9 cellular contexts compared by ENCODE assay signal in genomic region chr10:60140681-60141632, GRCh38.
A peak's percentile ranks its signal among the peaks of the same experiment; 100 is the strongest.
DNase-seq lines count a peak whose midpoint lies in the region; ATAC-seq and TF ChIP-seq lines count a peak whose summit lies in the region.
"Had no signal": no experiment of that assay in that cellular context is flagged by ENCODE, and none has a peak within 500 bp of the region (broad histone marks: within the 10 kb centered on the region; RNA-seq: fewer than 3 reads in every experiment).

No MANE protein-coding gene starts in this region.

- peak overlapping the region; percentile 85 for H2AFZ ChIP-seq in neuronal stem cell (ENCODE audit: low read length)

- ATAC-seq in HG02610 (IDR thresholded peaks at IDR 0.05; ENCODE audit: unreplicated experiment) (no peak), GM19452 (IDR thresholded peaks at IDR 0.05; ENCODE audit: unreplicated experiment) (no peak)

- H3K4me3 ChIP-seq in epithelial cell of proximal tubule (ENCODE audit: low read depth, low read length): peak overlapping the region; percentile 60
- H3K4me3 ChIP-seq in neuronal stem cell (ENCODE audit: low read length in 2 of 2): peak overlapping the region; percentile 62 to 78

- no peak overlapping the region for H2BK5ac ChIP-seq in neuronal stem cell (ENCODE audit: low read length)

- H3K4me3 Mint-ChIP-seq in Calu3 (ENCODE audit: low read depth, unreplicated experiment): no peak overlapping the region

- peaks cover 5 to 13% of the 10 kb centered on the region in 2 donors for H3K4me1 ChIP-seq in neuronal stem cell (ENCODE audit: control insufficient read depth in 2 of 2, insufficient read depth in 1 of 2, low read depth in 1 of 2, low read length in 2 of 2)

- no peak overlapping the region for H3K9ac ChIP-seq in neuronal stem cell (ENCODE audit: low read depth, low read length, poor library complexity)

- CTCF ChIA-PET in Calu3 (lab: Charles Lee): interaction anchor here (0.7 to 1.7 kb wide), 5 partner anchors 30 to 93 kb away, joined by 3 to 9 read pairs (median 4); no protein-coding TSS in a partner anchor

- H3K27me3 Mint-ChIP-seq in Calu3 (ENCODE audit: unreplicated experiment): no peaks in the 10 kb centered on the region

- H3K9me3 Mint-ChIP-seq in Calu3 (ENCODE audit: low read depth, unreplicated experiment): no peaks in the 10 kb centered on the region

- no peak overlapping the region for H3K18ac ChIP-seq in neuronal stem cell (ENCODE audit: low read length)

- no peak overlapping the region for H4K91ac ChIP-seq in neuronal stem cell (ENCODE audit: low read depth, low read length, poor library complexity)

- no peak overlapping the region for H4K8ac ChIP-seq in neuronal stem cell (ENCODE audit: low read depth, low read length)

- peak overlapping the region; percentile 14 for H3K4me2 ChIP-seq in neuronal stem cell (ENCODE audit: insufficient read depth, low read length, poor library complexity, severe bottlenecking)

- H3K36me3 Mint-ChIP-seq in Calu3 (ENCODE audit: insufficient read depth, unreplicated experiment): peaks cover 4% of the 10 kb centered on the region

- H3K27ac ChIP-seq in neuronal stem cell (replicated peaks; ENCODE audit: low read length): peak overlapping the region; percentile 64

- BruUV-seq in Calu3 (replicated peaks; lab: Mats Ljungman, UMichigan): no TSS peak

- no peak overlapping the region for H2BK12ac ChIP-seq in neuronal stem cell (ENCODE audit: low read length)

- H3K36me3 ChIP-seq in neuronal stem cell (replicated peaks in 1 of 2; ENCODE audit: control insufficient read depth in 2 of 2, insufficient read depth in 2 of 2, low read length in 2 of 2): peaks cover 0 to 6% of the 10 kb centered on the region in 2 donors

- DNase-seq in Calu3: peak; percentile 57
- peak; percentile 90 for DNase-seq in NCI-H2171 treated with DMSO at 0.1 percent for 48 hours (lab: John Stamatoyannopoulos, UW)
- DNase-seq in epithelial cell of proximal tubule (ENCODE audit: low read depth): no peak
- peak; percentile 77 for DNase-seq in neuronal stem cell (ENCODE audit: low spot score)
- DNase-seq in SW 1271 (lab: John Stamatoyannopoulos, UW): no peak
- no peak for DNase-seq in SKM-1 treated with dmso at 0.1 percent for 144 hours (lab: John Stamatoyannopoulos, UW; ENCODE audit: unreplicated experiment)
- DNase-seq: stimulated activated CD4-positive, alpha-beta T cell treated with anti-CD3 and anti-CD28 coated beads, Interleukin-4, amount 100 ng/mL, for 24 hours had no signal

- H2BK120ac ChIP-seq in neuronal stem cell (ENCODE audit: low read depth, low read length): no peak overlapping the region

- H3K4ac ChIP-seq in neuronal stem cell (ENCODE audit: low read length): no peak overlapping the region

- no peaks in the 10 kb centered on the region for H3K27me3 ChIP-seq in neuronal stem cell (ENCODE audit: control insufficient read depth in 3 of 3, insufficient read depth in 3 of 3, low read depth in 1 of 3, low read length in 3 of 3)

- H3K9me3 ChIP-seq in neuronal stem cell (replicated peaks in 1 of 2; ENCODE audit: control insufficient read depth in 2 of 2, insufficient read depth in 1 of 2, low read depth in 1 of 2, low read length in 2 of 2): no peaks in the 10 kb centered on the region

- no peaks in the 10 kb centered on the region for H3K79me1 ChIP-seq in neuronal stem cell (ENCODE audit: low read depth, low read length)

- peaks cover 20% of the 10 kb centered on the region for H3K4me1 Mint-ChIP-seq in Calu3 (ENCODE audit: low read depth, unreplicated experiment)

- H2BK15ac ChIP-seq in neuronal stem cell (ENCODE audit: low read length): no peak overlapping the region

- intact Hi-C loops in Calu3 (cut with micrococcal nuclease; ENCODE audit: unreplicated experiment): loop anchor here (1.0 kb wide), 1 partner anchor 31 kb away; no protein-coding TSS in a partner anchor

- no peak overlapping the region for H3K23ac ChIP-seq in neuronal stem cell (ENCODE audit: low read depth, low read length, poor library complexity)

- H3K27ac Mint-ChIP-seq in Calu3 (ENCODE audit: unreplicated experiment): no peak overlapping the region

- no peak overlapping the region for H3K14ac ChIP-seq in neuronal stem cell (ENCODE audit: low read length)

- H2AK5ac ChIP-seq in neuronal stem cell (ENCODE audit: low read depth, low read length): no peak overlapping the region

- no CpG with 5 or more reads among the region's 11 CpGs for WGBS in neuronal stem cell (ENCODE audit: extremely low coverage in 2 of 2, insufficient read length in 2 of 2, insufficient replicate concordance in 1 of 2), 2 donors

- TF ChIP-seq CTCF in Calu3 (IDR thresholded peaks at IDR 0.05; ENCODE audit: unreplicated experiment): peak; percentile 17
- TF ChIP-seq CTCF in epithelial cell of proximal tubule (conservative IDR thresholded peaks at IDR 0.05; ENCODE audit: low read depth, low read length): peak; percentile 10

Comparison
In these comparisons a context has a peak if more than half of its experiments do, and no peak if none do; other contexts are left out.
1. DNase-seq: peak in Calu3 (single experiment), NCI-H2171 treated with DMSO at 0.1 percent for 48 hours (single experiment) and neuronal stem cell (single experiment); none in epithelial cell of proximal tubule (single experiment), SW 1271 (0 of 2) and SKM-1 treated with dmso at 0.1 percent for 144 hours (single experiment).